In the genomic region with DNA sequence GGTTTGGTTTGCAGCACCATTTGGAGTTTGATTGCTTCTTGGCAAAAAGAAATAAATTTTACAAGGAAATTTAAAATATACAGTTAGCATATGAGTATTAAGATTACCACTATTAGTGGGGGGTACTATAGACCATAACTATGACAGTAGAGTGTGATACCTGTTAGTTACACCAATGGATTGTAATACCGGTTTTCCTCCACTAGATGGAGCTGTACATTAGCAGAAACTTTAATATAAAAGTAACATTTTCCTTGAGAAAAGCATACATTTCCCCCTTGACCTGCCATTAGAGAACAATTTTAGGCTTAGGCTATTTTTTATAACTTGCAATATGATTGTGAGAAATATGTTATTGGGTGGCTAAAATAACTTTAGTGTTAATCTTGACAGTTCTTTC, we compare ENCODE assay signal across 8 cellular contexts.
A peak's percentile ranks its signal among the peaks of the same experiment; 100 is the strongest.
DNase-seq lines count a peak whose midpoint lies in the region; ATAC-seq, FAIRE-seq and TF ChIP-seq lines count a peak whose summit lies in the region.
"Not testable (repeated sequence)": the region's sequence is repeated elsewhere in the genome, so short reads cannot be mapped to it uniquely, and the experiment has no call there.

No MANE protein-coding gene starts in this region.

- H3K36me3 Mint-ChIP-seq in CD4-positive, alpha-beta T cell (ENCODE audit: low read depth) = not testable (repeated sequence)
- H3K36me3 Mint-ChIP-seq in mesothelial cell of epicardium = peaks cover 14% of the 10 kb centered on the region

- POLR2A ChIA-PET in CD4-positive, alpha-beta T cell (lab: Charles Lee); K562 (lab: Yijun Ruan, JAX): not testable (repeated sequence)

- not testable (repeated sequence) for H3K27ac ChIP-seq in CD4-positive, alpha-beta T cell (ENCODE audit: low read depth, low read length); K562 (ENCODE audit: extremely low read depth, low read depth, low read length); foreskin keratinocyte; upper lobe of left lung

- CTCF ChIA-PET in CD4-positive, alpha-beta T cell (lab: Charles Lee); K562 (lab: Yijun Ruan, JAX; ENCODE audit: low intra/inter-chr PET ratio): not testable (repeated sequence)

- H4K20me1 ChIP-seq in K562 (replicated peaks; ENCODE audit: control insufficient read depth, insufficient read depth, low read length) = not testable (repeated sequence)

- TF ChIP-seq CTCF in CD4-positive, alpha-beta T cell (IDR thresholded peaks at IDR 0.05) = peak; percentile 39
- peak in 1 of 3 experiments; percentile 29; a peak in 2 of 6 replicates for TF ChIP-seq CTCF in K562 (IDR thresholded peaks at IDR 0.05 in 2 of 3, conservative IDR thresholded peaks at IDR 0.05 in 1 of 3; ENCODE audit: insufficient read depth in 2 of 3, low read depth in 1 of 3, low read length in 3 of 3)
- peak; percentile 36 for TF ChIP-seq CTCF in foreskin keratinocyte (conservative IDR thresholded peaks at IDR 0.05)
- TF ChIP-seq CTCF in mesothelial cell of epicardium (IDR thresholded peaks at IDR 0.05; ENCODE audit: unreplicated experiment) = peak; percentile 63
- peak in 4 of 6 experiments; percentile 23 to 50 (median 38) for TF ChIP-seq CTCF in upper lobe of left lung (IDR thresholded peaks at IDR 0.05)

- H3K4me3 ChIP-seq in K562, upper lobe of left lung: not testable (repeated sequence)

- FAIRE-seq in RCC 7860 (lab: Jason Lieb, UNC) (peak; percentile 66), K562 (lab: Jason Lieb, UNC) (peak; percentile 63)

- TF ChIP-seq RAD21 in K562 (CRISPR knock-in tag; conservative IDR thresholded peaks at IDR 0.05 in 1 of 2, IDR thresholded peaks at IDR 0.05 in 1 of 2) = peak in 1 of 2 experiments; percentile 21; a peak in 1 of 4 replicates

- not testable (repeated sequence) for BruUV-seq in K562 (replicated peaks; lab: Mats Ljungman, UMichigan)

- H3K4me3 Mint-ChIP-seq in CD4-positive, alpha-beta T cell; mesothelial cell of epicardium: not testable (repeated sequence)

- in situ Hi-C loops in K562 (cut with MboI) = not testable (repeated sequence)

- 0% methylated on average over 1 of the region's 1 CpG for whole genome bisulfite sequencing in K562 (ENCODE audit: insufficient coverage, low coverage, missing lambda C conversion rate)
- 0% methylated on average over 1 of the region's 1 CpG for WGBS in upper lobe of left lung, 2 donors

- intact Hi-C loops in CD4-positive, alpha-beta T cell (cut with DNase I, micrococcal nuclease); K562 (cut with micrococcal nuclease): not testable (repeated sequence)

- not testable (repeated sequence) for H3K4me1 ChIP-seq in K562 (replicated peaks in 1 of 2; ENCODE audit: control insufficient read depth in 2 of 2, insufficient read depth in 2 of 2, low read length in 2 of 2); foreskin keratinocyte; upper lobe of left lung

- not testable (repeated sequence) for TF ChIP-seq EP300 in K562 (IDR thresholded peaks at IDR 0.05; ENCODE audit: low read length); upper lobe of left lung (IDR thresholded peaks at IDR 0.05)

- H3K27ac Mint-ChIP-seq in CD4-positive, alpha-beta T cell; mesothelial cell of epicardium: not testable (repeated sequence)

- not testable (repeated sequence) for H3K4me1 Mint-ChIP-seq in CD4-positive, alpha-beta T cell (ENCODE audit: low read depth); mesothelial cell of epicardium

- DNase-seq in CD4-positive, alpha-beta T cell; RCC 7860 (ENCODE audit: low spot score); foreskin keratinocyte; mesothelial cell of epicardium (ENCODE audit: low spot score in 2 of 2, unreplicated experiment in 2 of 2); upper lobe of left lung: not testable (repeated sequence)
- DNase-seq in NCI-H1105 (lab: John Stamatoyannopoulos, UW) (peak; percentile 9), K562 (ENCODE audit: extremely low read depth in 1 of 4, low spot score in 3 of 4) (peak in 1 of 4 experiments; percentile 18)

- H3K79me2 ChIP-seq in K562 (ENCODE audit: control insufficient read depth, insufficient read depth, low read length) = not testable (repeated sequence)

- TF ChIP-seq POLR2A in K562 (conservative IDR thresholded peaks at IDR 0.05); upper lobe of left lung (IDR thresholded peaks at IDR 0.05): not testable (repeated sequence)

- not testable (repeated sequence) for H3K9me3 Mint-ChIP-seq in CD4-positive, alpha-beta T cell
- peaks cover 45% of the 10 kb centered on the region for H3K9me3 Mint-ChIP-seq in mesothelial cell of epicardium

- H3K9ac ChIP-seq in K562 (ENCODE audit: insufficient read depth in 1 of 2, low read depth in 2 of 2, low read length in 2 of 2) = not testable (repeated sequence)

- not testable (repeated sequence) for H3K4me2 ChIP-seq in K562 (ENCODE audit: insufficient read depth, low read length)

- not testable (repeated sequence) for H3K36me3 ChIP-seq in K562 (ENCODE audit: control insufficient read depth, insufficient read depth, low read length); upper lobe of left lung

- H3K9me1 ChIP-seq in K562 (ENCODE audit: control insufficient read depth, insufficient read depth, low read length) = not testable (repeated sequence)

- not testable (repeated sequence) for H3K9me3 ChIP-seq in CD4-positive, alpha-beta T cell (ENCODE audit: control insufficient read depth, low read length); K562 (replicated peaks; ENCODE audit: control insufficient read depth, insufficient read depth, low read depth, low read length); upper lobe of left lung

- not testable (repeated sequence) for H3K27me3 Mint-ChIP-seq in CD4-positive, alpha-beta T cell; mesothelial cell of epicardium (ENCODE audit: low read depth)

- not testable (repeated sequence) for ATAC-seq in CD4-positive, alpha-beta T cell (ENCODE audit: poor library complexity); K562; foreskin keratinocyte; upper lobe of left lung (ENCODE audit: low FRiP score in 2 of 2)
- ATAC-seq in GM21360 (IDR thresholded peaks at IDR 0.05; ENCODE audit: unreplicated experiment) = peak; percentile 48

- H3K27me3 ChIP-seq in CD4-positive, alpha-beta T cell (ENCODE audit: control insufficient read depth, insufficient read depth, low read length); K562 (ENCODE audit: control insufficient read depth in 2 of 2, insufficient read depth in 2 of 2, low read length in 2 of 2); foreskin keratinocyte; upper lobe of left lung: not testable (repeated sequence)

- not testable (repeated sequence) for H2AFZ ChIP-seq in K562 (ENCODE audit: low read depth, low read length)
